In the genomic region with DNA sequence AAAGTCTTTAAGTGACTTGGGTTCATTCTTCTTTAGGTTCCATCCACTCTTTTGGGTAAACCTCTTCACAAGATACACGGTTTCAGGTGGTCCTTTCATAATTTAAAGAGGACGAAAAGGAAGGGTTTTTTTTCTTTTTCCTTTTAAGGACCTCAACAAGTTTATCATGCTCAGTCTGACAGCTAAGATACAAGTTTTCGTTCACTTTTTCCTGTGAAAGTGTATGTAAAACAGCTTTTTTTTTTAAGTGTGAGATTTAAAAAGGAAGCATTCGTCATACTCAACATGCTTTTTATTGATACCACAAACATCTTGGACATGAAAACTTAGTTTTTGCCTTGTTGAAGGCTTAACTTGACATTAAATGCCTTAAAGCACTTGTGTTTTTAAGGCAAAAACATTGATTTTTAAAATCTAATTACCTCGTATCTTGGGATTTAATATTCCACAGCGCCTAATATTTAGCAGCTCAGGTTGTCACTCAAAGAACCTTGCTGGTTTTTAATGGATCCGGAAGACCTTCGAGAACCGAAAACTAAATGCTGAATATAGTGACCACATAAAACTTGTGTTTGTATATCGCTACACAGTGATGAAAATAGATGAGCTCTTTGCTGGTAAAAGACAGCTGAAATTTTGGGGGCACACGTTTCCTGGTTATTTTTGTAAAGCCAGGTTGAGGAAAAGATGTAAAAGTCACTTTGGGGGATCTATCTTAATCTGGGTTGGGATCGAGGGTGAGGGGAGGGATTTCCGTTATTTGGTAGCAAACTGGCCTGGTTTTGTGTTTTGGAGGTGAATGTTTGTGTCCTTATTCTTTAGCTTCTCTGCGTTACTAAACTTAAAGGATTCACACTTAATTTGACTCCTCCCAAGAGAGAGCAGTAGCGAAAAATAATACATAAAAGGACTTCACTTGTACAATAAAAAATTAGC, we compare ENCODE assay signal across 8 cellular contexts. TPM values are rescaled to one million over a fixed set of nuclear protein-coding genes. Genes with fewer than 3 reads are reported as not detected.
A peak's percentile ranks its signal among the peaks of the same experiment; 100 is the strongest.
DNase-seq lines count a peak whose midpoint lies in the region; ATAC-seq, FAIRE-seq and TF ChIP-seq lines count a peak whose summit lies in the region.

No MANE protein-coding gene starts in this region.

- peaks cover 8% of the 10 kb centered on the region for H3K36me3 ChIP-seq in astrocyte (ENCODE audit: insufficient read depth, low read length)
- H3K36me3 ChIP-seq in transverse colon, result peaks cover 0 to 7% (median under 1%) of the 10 kb centered on the region in 4 donors

- H3K27ac ChIP-seq in astrocyte (ENCODE audit: low read depth, low read length) (no peak overlapping the region), transverse colon (peak overlapping the region; percentile 99 to 100 (median 100))

- H3K4me2 ChIP-seq in astrocyte (ENCODE audit: low read length), result peak overlapping the region; percentile 95

- H3K4me1 ChIP-seq in astrocyte (ENCODE audit: insufficient read depth, low read length) (peaks cover 12% of the 10 kb centered on the region), transverse colon (peaks cover 16 to 43% (median 37%) of the 10 kb centered on the region in 4 donors)

- H3K4me3 ChIP-seq in astrocyte (ENCODE audit: insufficient read depth, low read depth, low read length) (peak overlapping the region; percentile 100), lower leg skin (ENCODE audit: low read depth, poor library complexity, severe bottlenecking) (peak overlapping the region; percentile 73), transverse colon (peak overlapping the region; percentile 80 to 99 (median 93))

- H3K9me3 Mint-ChIP-seq in activated T-cell treated with anti-CD3 and anti-CD28 coated beads, Interleukin-2, amount 50 U/mL, for 72 hours, result no peaks in the 10 kb centered on the region
- no peaks in the 10 kb centered on the region for H3K9me3 Mint-ChIP-seq in astrocyte (ENCODE audit: unreplicated experiment)

- H3K4me3 Mint-ChIP-seq in activated T-cell treated with anti-CD3 and anti-CD28 coated beads, Interleukin-2, amount 50 U/mL, for 72 hours, result peak overlapping the region; percentile 99 to 100
- peak overlapping the region; percentile 100 for H3K4me3 Mint-ChIP-seq in astrocyte (ENCODE audit: unreplicated experiment)

- H3K4me1 Mint-ChIP-seq in activated T-cell treated with anti-CD3 and anti-CD28 coated beads, Interleukin-2, amount 50 U/mL, for 72 hours (ENCODE audit: low read depth), result peaks cover 53% of the 10 kb centered on the region
- peaks cover 16% of the 10 kb centered on the region for H3K4me1 Mint-ChIP-seq in astrocyte (ENCODE audit: low read depth, unreplicated experiment)

- no peak for DNase-seq in activated T-cell treated with anti-CD3 and anti-CD28 coated beads, Interleukin-2, amount 50 U/mL, for 72 hours
- no peak for DNase-seq in activated T-cell treated with anti-CD3 and anti-CD28 coated beads, Interleukin-2, amount 50 U/mL, for 48 hours
- DNase-seq in astrocyte (ENCODE audit: low read depth), result no peak
- DNase-seq in lower leg skin (ENCODE audit: low spot score in 2 of 2), result no peak
- no peak for DNase-seq in transverse colon
- no peak for DNase-seq in dermis blood vessel endothelial cell
- DNase-seq in NCI-H146 (lab: John Stamatoyannopoulos, UW), result no peak

- H3K27ac Mint-ChIP-seq in activated T-cell treated with anti-CD3 and anti-CD28 coated beads, Interleukin-2, amount 50 U/mL, for 72 hours, result peak overlapping the region; percentile 98
- peak overlapping the region; percentile 94 for H3K27ac Mint-ChIP-seq in astrocyte (ENCODE audit: unreplicated experiment)

- 5 to 7% methylated on average over 15 of the region's 15 CpGs for WGBS in lower leg skin, 2 donors
- WGBS in transverse colon (ENCODE audit: low coverage in 1 of 2), 2 donors, result 2 to 10% methylated on average over 13 to 15 of the region's 15 CpGs

- no peak overlapping the region for H2AFZ ChIP-seq in astrocyte (ENCODE audit: low read depth, low read length)

- FAIRE-seq in astrocyte (lab: Jason Lieb, UNC), result no peak

- intact Hi-C loops in lower leg skin (cut with DNase I; ENCODE audit: low total_unique reads), result no loop called here
- intact Hi-C loops in transverse colon (cut with DNase I; ENCODE audit: low total_unique reads), result loop anchor here (5.0 to 10.0 kb wide), 2 partner anchors 87 to 254 kb away; a partner anchor contains a TSS

- peaks cover 73% of the 10 kb centered on the region for H3K79me2 ChIP-seq in astrocyte (ENCODE audit: insufficient read depth, low read length)

- H4K20me1 ChIP-seq in astrocyte (ENCODE audit: insufficient read depth, low read length), result peaks cover 65% of the 10 kb centered on the region

- H3K9ac ChIP-seq in astrocyte (ENCODE audit: low read length), result peak overlapping the region; percentile 100

- H3K27me3 Mint-ChIP-seq in activated T-cell treated with anti-CD3 and anti-CD28 coated beads, Interleukin-2, amount 50 U/mL, for 72 hours (ENCODE audit: low read depth), result no peaks in the 10 kb centered on the region
- no peaks in the 10 kb centered on the region for H3K27me3 Mint-ChIP-seq in astrocyte (ENCODE audit: low read depth, unreplicated experiment)

- ATAC-seq in activated T-cell treated with anti-CD3 and anti-CD28 coated beads, Interleukin-2, amount 50 U/mL, for 72 hours (replicated peaks in 1 of 2), result no peak
- ATAC-seq in GM19455 (IDR thresholded peaks at IDR 0.05; ENCODE audit: unreplicated experiment), result no peak

- H3K9me3 ChIP-seq in astrocyte (ENCODE audit: insufficient read depth, low read depth, low read length) (no peaks in the 10 kb centered on the region), transverse colon (no peaks in the 10 kb centered on the region)

- no peak for TF ChIP-seq EP300 in transverse colon (IDR thresholded peaks at IDR 0.05; ENCODE audit: low read depth)

- H3K36me3 Mint-ChIP-seq in activated T-cell treated with anti-CD3 and anti-CD28 coated beads, Interleukin-2, amount 50 U/mL, for 72 hours (ENCODE audit: insufficient read depth in 2 of 2), result peaks cover 22 to 31% of the 10 kb centered on the region in 2 donors
- H3K36me3 Mint-ChIP-seq in astrocyte (ENCODE audit: low read depth, unreplicated experiment), result peaks cover 12% of the 10 kb centered on the region

- H3K27me3 ChIP-seq in astrocyte (ENCODE audit: insufficient read depth, low read length) (no peaks in the 10 kb centered on the region), transverse colon (no peaks in the 10 kb centered on the region)

- TF ChIP-seq POLR2A in lower leg skin (IDR thresholded peaks at IDR 0.05) (no peak), transverse colon (IDR thresholded peaks at IDR 0.05) (no peak)

- in situ Hi-C loops in transverse colon (cut with MboI; ENCODE audit: low pct_ligation_motif_present in 1 of 4, low pct_unique_long_range_greater_than_20kb in 1 of 4, low sequenced_read_pairs in 3 of 4), result loop anchor here in 2 of 4 donors (10.0 to 25.0 kb wide), 2 partner anchors 84 to 247 kb away; a partner anchor contains a TSS

- TF ChIP-seq CTCF in astrocyte (IDR thresholded peaks at IDR 0.05; ENCODE audit: insufficient read depth, low read depth, low read length) (no peak), lower leg skin (IDR thresholded peaks at IDR 0.05) (no peak), transverse colon (IDR thresholded peaks at IDR 0.05) (no peak)

RNA-seq across cellular contexts. Expression of a gene that starts 2.3 kb away (rescaled TPM):
- 10 to 100 TPM; 79.5 to 85.6 TPM for total RNA-seq in activated T-cell treated with anti-CD3 and anti-CD28 coated beads, Interleukin-2, amount 50 U/mL, for 72 hours
- total RNA-seq in astrocyte (35.9 and 40.7 TPM in 2 replicates), lower leg skin (100 to 1,000 TPM in 3 of 4 donors, 10 to 100 TPM in 1; 91.9 to 137 (median 119) TPM), transverse colon (100 to 1,000 TPM in 2 of 4 donors, 10 to 100 TPM in 2; 81.1 to 346 (median 154) TPM), dermis blood vessel endothelial cell (43.7 and 44.4 TPM in 2 replicates)

RNA-seq across cellular contexts. Expression of a gene that starts 34.3 kb away (rescaled TPM):
- total RNA-seq in activated T-cell treated with anti-CD3 and anti-CD28 coated beads, Interleukin-2, amount 50 U/mL, for 72 hours, result 1 to 10 TPM; 4.9 to 6.6 TPM
- total RNA-seq in astrocyte (15.0 and 16.4 TPM in 2 replicates), lower leg skin (1 to 10 TPM; 7.1 to 9.8 (median 9.0) TPM), transverse colon (10 to 100 TPM in 1 of 4 donors, 1 to 10 TPM in 3; 5.6 to 11.5 (median 8.9) TPM), dermis blood vessel endothelial cell (2.3 and 3.9 TPM in 2 replicates)
